8 cellular contexts compared by ENCODE assay signal in the genomic region with DNA sequence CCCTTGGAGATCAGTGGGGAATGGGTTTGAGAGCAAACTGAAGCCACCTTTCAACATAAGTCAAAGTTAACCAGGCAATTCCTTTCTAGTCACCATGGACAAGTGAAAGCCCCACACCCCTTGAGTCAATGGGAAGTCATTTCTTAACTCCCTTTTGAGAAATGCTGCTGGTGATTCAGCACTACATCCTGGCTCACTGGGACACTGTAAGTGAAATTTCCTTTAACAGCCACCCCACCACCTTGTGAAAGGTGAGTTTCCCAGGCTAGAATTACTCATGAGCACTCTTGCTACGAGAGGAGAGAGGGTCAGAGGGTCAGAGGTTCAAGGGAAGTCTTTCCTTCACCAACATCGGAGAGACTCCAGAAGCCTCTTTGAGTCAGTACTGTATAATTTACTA.
A peak's percentile ranks its signal among the peaks of the same experiment; 100 is the strongest.
DNase-seq lines count a peak whose midpoint lies in the region; ATAC-seq and TF ChIP-seq lines count a peak whose summit lies in the region.

No MANE protein-coding gene starts in this region.

- intact Hi-C loops in upper lobe of right lung (cut with DNase I) (no loop called here), transverse colon (cut with DNase I; ENCODE audit: low total_unique reads) (no loop called here)

- H3K9me3 ChIP-seq in upper lobe of right lung (no peaks in the 10 kb centered on the region), transverse colon (no peaks in the 10 kb centered on the region)

- TF ChIP-seq POLR2A in transverse colon (IDR thresholded peaks at IDR 0.05) = no peak

- peak overlapping the region; percentile 51 for H3K27ac Mint-ChIP-seq in chondrocyte (ENCODE audit: unreplicated experiment)

- H3K36me3 ChIP-seq in upper lobe of right lung (no peaks in the 10 kb centered on the region), transverse colon (no peaks in the 10 kb centered on the region)

- TF ChIP-seq CTCF in chondrocyte (IDR thresholded peaks at IDR 0.05) (no peak), upper lobe of right lung (IDR thresholded peaks at IDR 0.05) (no peak), transverse colon (IDR thresholded peaks at IDR 0.05) (no peak)

- peak; percentile 82 for ATAC-seq in HG03196 (IDR thresholded peaks at IDR 0.05; ENCODE audit: unreplicated experiment)
- ATAC-seq in upper lobe of right lung = peak; percentile 79
- no peak for ATAC-seq in HG03521 (IDR thresholded peaks at IDR 0.05; ENCODE audit: unreplicated experiment)

- H3K4me1 ChIP-seq in upper lobe of right lung (peaks cover 3% of the 10 kb centered on the region), transverse colon (no peaks in the 10 kb centered on the region)

- in situ Hi-C loops in transverse colon (cut with MboI; ENCODE audit: low pct_ligation_motif_present in 1 of 4, low pct_unique_long_range_greater_than_20kb in 1 of 4, low sequenced_read_pairs in 3 of 4) = no loop called here

- no peak overlapping the region for H3K4me3 Mint-ChIP-seq in chondrocyte (ENCODE audit: unreplicated experiment)

- peak in 2 of 3 donors; percentile 1 to 2 for DNase-seq in stimulated activated CD4-positive, alpha-beta T cell treated with anti-CD3 and anti-CD28 coated beads, Interleukin-12 subunit alpha, Interleukin-12 subunit beta, amount 100 ng/mL, for 48 hours (ENCODE audit: low read depth in 2 of 3, low spot score in 1 of 3)
- no peak for DNase-seq in stimulated activated CD4-positive, alpha-beta T cell treated with anti-CD3 and anti-CD28 coated beads, Interleukin-4, amount 100 ng/mL, for 1 hour
- DNase-seq in chondrocyte (ENCODE audit: low spot score) (no peak), upper lobe of right lung (no peak), transverse colon (no peak), NCI-H146 (lab: John Stamatoyannopoulos, UW) (no peak)

- H3K27me3 ChIP-seq in upper lobe of right lung (no peaks in the 10 kb centered on the region), transverse colon (no peaks in the 10 kb centered on the region)

- 78% methylated on average over 2 of the region's 2 CpGs; no CpG with 5 or more reads in 1 of the 2 donors for WGBS in transverse colon (ENCODE audit: low coverage in 1 of 2), 2 donors

- TF ChIP-seq EP300 in transverse colon (IDR thresholded peaks at IDR 0.05; ENCODE audit: low read depth) = no peak

- H3K4me1 Mint-ChIP-seq in chondrocyte (ENCODE audit: low read depth) = peaks cover 27% of the 10 kb centered on the region

- no peaks in the 10 kb centered on the region for H3K27me3 Mint-ChIP-seq in chondrocyte (ENCODE audit: low read depth)

- H3K4me3 ChIP-seq in upper lobe of right lung = no peak overlapping the region
- H3K4me3 ChIP-seq in transverse colon = no peak overlapping the region

- H3K9me3 Mint-ChIP-seq in chondrocyte (ENCODE audit: low read depth) = no peaks in the 10 kb centered on the region

- no peaks in the 10 kb centered on the region for H3K36me3 Mint-ChIP-seq in chondrocyte (ENCODE audit: low read depth)

- no peak overlapping the region for H3K27ac ChIP-seq in upper lobe of right lung
- no peak overlapping the region for H3K27ac ChIP-seq in transverse colon

Comparison
In these comparisons a context has a peak if more than half of its experiments do, and no peak if none do; other contexts are left out.
1. DNase-seq: peak in stimulated activated CD4-positive, alpha-beta T cell treated with anti-CD3 and anti-CD28 coated beads, Interleukin-12 subunit alpha, Interleukin-12 subunit beta, amount 100 ng/mL, for 48 hours (2 of 3); none in stimulated activated CD4-positive, alpha-beta T cell treated with anti-CD3 and anti-CD28 coated beads, Interleukin-4, amount 100 ng/mL, for 1 hour (single experiment), chondrocyte (single experiment), upper lobe of right lung (single experiment), transverse colon (single experiment) and NCI-H146 (single experiment).